Comparison of ENCODE assay signal across 22 cellular contexts in the genomic region with DNA sequence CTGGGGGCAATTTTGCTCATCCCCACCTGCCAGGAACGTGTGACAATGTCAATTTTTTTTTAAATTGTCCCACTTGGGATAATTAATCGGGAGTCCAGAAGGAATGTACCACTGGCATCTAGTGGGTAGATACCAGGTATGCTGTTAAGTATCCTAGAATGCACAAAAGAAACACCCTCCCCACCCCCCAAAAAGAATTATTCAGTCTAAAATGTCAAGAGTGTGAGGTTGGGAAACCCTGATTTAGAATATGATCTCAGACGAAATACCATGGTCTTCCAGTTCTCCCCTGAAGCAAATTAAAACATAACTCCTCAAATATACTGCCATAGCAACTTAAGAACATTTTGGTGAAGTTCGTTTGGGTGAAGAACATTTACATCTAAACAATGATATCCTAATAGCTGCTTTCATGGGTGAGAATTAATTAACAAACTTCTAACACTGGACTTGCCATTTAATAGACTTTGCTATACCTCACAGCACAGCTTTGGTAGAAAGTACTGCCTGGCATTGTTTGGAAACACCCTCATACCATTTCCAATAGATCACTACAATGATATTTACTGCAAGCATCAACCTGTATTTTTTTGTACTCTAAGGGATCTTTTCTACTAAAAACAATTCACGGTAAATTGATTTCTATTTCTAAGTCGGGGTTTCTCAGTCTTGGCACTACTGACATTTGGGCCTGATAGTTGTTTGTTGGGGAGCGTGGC. TPM values are rescaled to one million over a fixed set of nuclear protein-coding genes. Genes with fewer than 3 reads are reported as not detected.
A peak's percentile ranks its signal among the peaks of the same experiment; 100 is the strongest.
DNase-seq lines count a peak whose midpoint lies in the region; ATAC-seq and TF ChIP-seq lines count a peak whose summit lies in the region.
"Had no signal": no experiment of that assay in that cellular context is flagged by ENCODE, and none has a peak within 500 bp of the region (broad histone marks: within the 10 kb centered on the region; RNA-seq: fewer than 3 reads in every experiment).

No MANE protein-coding gene starts in this region.

- DNase-seq in NCI-H226 (peak; percentile 47), chondrocyte (ENCODE audit: low spot score) (no peak), myocyte (ENCODE audit: low read depth) (peak; percentile 27), type B pancreatic cell (ENCODE audit: extremely low spot score, unreplicated experiment) (no peak)
- DNase-seq in stimulated activated CD8-positive, alpha-beta memory T cell treated with anti-CD3 and anti-CD28 coated beads, Interleukin-4, amount 100 ng/mL, for 48 hours: no peak
- no peak for DNase-seq in stimulated activated naive CD8-positive, alpha-beta T cell treated with anti-CD3 and anti-CD28 coated beads, Interleukin-15, amount 100 ng/mL, for 72 hours
- DNase-seq: activated CD8-positive, alpha-beta T cell treated with anti-CD3 and anti-CD28 coated beads, Interleukin-2, amount 10 ng/mL, durations not matched to agents 7 days and 5 days; activated naive CD4-positive, alpha-beta T cell treated with anti-CD3 and anti-CD28 coated beads for 36 hours; activated T-cell treated with anti-CD3 and anti-CD28 coated beads, Interleukin-2, amount 50 U/mL, for 48 hours; cerebellar nuclear complex; DND-41; effector memory CD4-positive, alpha-beta T cell; left lung; NCI-H1417; NCI-H524; stimulated activated CD4-positive, alpha-beta T cell treated with anti-CD3 and anti-CD28 coated beads, Interleukin-15, amount 100 ng/mL, for 24 hours; T1000; testis had no signal

- H3K9me3 Mint-ChIP-seq in chondrocyte (ENCODE audit: low read depth): no peaks in the 10 kb centered on the region
- H3K9me3 Mint-ChIP-seq in type B pancreatic cell: peaks cover 5% of the 10 kb centered on the region
- no peaks in the 10 kb centered on the region for H3K9me3 Mint-ChIP-seq in stimulated activated naive CD8-positive, alpha-beta T cell treated with anti-CD3 and anti-CD28 coated beads, Interleukin-15, amount 100 ng/mL, for 72 hours
- H3K9me3 Mint-ChIP-seq: activated naive CD4-positive, alpha-beta T cell treated with anti-CD3 and anti-CD28 coated beads for 36 hours had no signal

- H3K27ac Mint-ChIP-seq in chondrocyte (ENCODE audit: unreplicated experiment): peak overlapping the region; percentile 1
- H3K27ac Mint-ChIP-seq in type B pancreatic cell: peak overlapping the region; percentile 16
- no peak overlapping the region for H3K27ac Mint-ChIP-seq in stimulated activated naive CD8-positive, alpha-beta T cell treated with anti-CD3 and anti-CD28 coated beads, Interleukin-15, amount 100 ng/mL, for 72 hours
- H3K27ac Mint-ChIP-seq: activated CD8-positive, alpha-beta T cell treated with anti-CD3 and anti-CD28 coated beads, Interleukin-2, amount 10 ng/mL, durations not matched to agents 7 days and 5 days; activated naive CD4-positive, alpha-beta T cell treated with anti-CD3 and anti-CD28 coated beads for 36 hours had no signal

- TF ChIP-seq CTCF in chondrocyte (IDR thresholded peaks at IDR 0.05) (no peak), type B pancreatic cell (conservative IDR thresholded peaks at IDR 0.05) (no peak)

- no peak overlapping the region for H3K4me3 Mint-ChIP-seq in chondrocyte (ENCODE audit: unreplicated experiment)
- H3K4me3 Mint-ChIP-seq in type B pancreatic cell: no peak overlapping the region
- H3K4me3 Mint-ChIP-seq in stimulated activated naive CD8-positive, alpha-beta T cell treated with anti-CD3 and anti-CD28 coated beads, Interleukin-15, amount 100 ng/mL, for 72 hours: no peak overlapping the region
- H3K4me3 Mint-ChIP-seq: activated CD8-positive, alpha-beta T cell treated with anti-CD3 and anti-CD28 coated beads, Interleukin-2, amount 10 ng/mL, durations not matched to agents 7 days and 5 days; activated naive CD4-positive, alpha-beta T cell treated with anti-CD3 and anti-CD28 coated beads for 36 hours had no signal

- ATAC-seq in HG03039 (IDR thresholded peaks at IDR 0.05; ENCODE audit: unreplicated experiment): no peak
- no peak for ATAC-seq in stimulated activated naive CD8-positive, alpha-beta T cell treated with anti-CD3 and anti-CD28 coated beads, Interleukin-15, amount 100 ng/mL, for 72 hours
- ATAC-seq: activated CD4-positive, CD25-positive, alpha-beta regulatory T cell treated with anti-CD3 and anti-CD28 coated beads, Interleukin-2, amount 50 U/mL, for 24 hours; activated CD8-positive, alpha-beta T cell treated with anti-CD3 and anti-CD28 coated beads, Interleukin-2, amount 10 ng/mL, durations not matched to agents 7 days and 5 days; HCT116; left lung; SK-N-SH treated with all-trans-retinoic acid at 6 μM for 48 hours had no signal

- H3K4me1 Mint-ChIP-seq in chondrocyte (ENCODE audit: low read depth): peaks cover 57% of the 10 kb centered on the region
- peaks cover 38% of the 10 kb centered on the region for H3K4me1 Mint-ChIP-seq in type B pancreatic cell (ENCODE audit: unreplicated experiment)
- H3K4me1 Mint-ChIP-seq in stimulated activated naive CD8-positive, alpha-beta T cell treated with anti-CD3 and anti-CD28 coated beads, Interleukin-15, amount 100 ng/mL, for 72 hours: no peaks in the 10 kb centered on the region

- H3K36me3 Mint-ChIP-seq in chondrocyte (ENCODE audit: low read depth) (no peaks in the 10 kb centered on the region), type B pancreatic cell (peaks cover 8% of the 10 kb centered on the region)

- no peaks in the 10 kb centered on the region for H3K27me3 Mint-ChIP-seq in chondrocyte (ENCODE audit: low read depth)
- H3K27me3 Mint-ChIP-seq in type B pancreatic cell: peaks cover 4% of the 10 kb centered on the region
- peaks cover 7% of the 10 kb centered on the region for H3K27me3 Mint-ChIP-seq in stimulated activated naive CD8-positive, alpha-beta T cell treated with anti-CD3 and anti-CD28 coated beads, Interleukin-15, amount 100 ng/mL, for 72 hours

RNA-seq across cellular contexts. Expression of a gene that starts 36.5 kb away (rescaled TPM):
- total RNA-seq in chondrocyte: 21.8 to 28.1 TPM (median 25.2 TPM) in 3 replicates
- 6.9 and 15.1 TPM in 2 replicates for total RNA-seq in myocyte
- 10.2 TPM for polyA plus RNA-seq in myocyte (2012)
- 18.8 and 21.6 TPM in 2 replicates for total RNA-seq in type B pancreatic cell (ENCODE audit: low replicate concordance)

Comparison
In these comparisons a context has a peak if more than half of its experiments do, and no peak if none do; other contexts are left out.
1. DNase-seq: peak in NCI-H226 (single experiment) and myocyte (single experiment); none in chondrocyte (single experiment), type B pancreatic cell (single experiment), stimulated activated CD8-positive, alpha-beta memory T cell treated with anti-CD3 and anti-CD28 coated beads, Interleukin-4, amount 100 ng/mL, for 48 hours (single experiment) and stimulated activated naive CD8-positive, alpha-beta T cell treated with anti-CD3 and anti-CD28 coated beads, Interleukin-15, amount 100 ng/mL, for 72 hours (0 of 2).
2. H3K27ac Mint-ChIP-seq: peak in chondrocyte (single experiment) and type B pancreatic cell (single experiment); none in stimulated activated naive CD8-positive, alpha-beta T cell treated with anti-CD3 and anti-CD28 coated beads, Interleukin-15, amount 100 ng/mL, for 72 hours (0 of 2).